Comparison of ENCODE assay signal across 26 cellular contexts in the genomic region with DNA sequence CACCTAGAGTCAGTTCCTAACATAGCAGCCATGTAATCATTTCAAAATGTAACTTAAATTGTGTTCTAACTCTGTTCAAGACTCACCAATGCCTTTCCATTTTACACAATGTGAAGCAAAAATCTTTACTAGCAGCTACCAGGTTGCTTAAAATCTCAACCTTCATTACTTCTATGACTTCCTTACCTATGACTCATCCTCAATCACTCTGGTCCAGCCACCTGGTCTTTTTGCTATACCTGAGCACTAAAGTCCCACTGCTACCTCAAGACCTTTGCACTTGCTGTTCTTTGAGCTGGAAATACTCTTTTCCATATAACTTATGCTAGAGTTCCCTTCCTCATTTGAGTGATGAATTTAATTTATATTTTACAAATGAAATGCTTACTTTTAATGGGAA.
DNase-seq lines count a peak whose midpoint lies in the region; ATAC-seq, FAIRE-seq and TF ChIP-seq lines count a peak whose summit lies in the region.
"Had no signal": no experiment of that assay in that cellular context is flagged by ENCODE, and none has a peak within 500 bp of the region (broad histone marks: within the 10 kb centered on the region; RNA-seq: fewer than 3 reads in every experiment).

No MANE protein-coding gene starts in this region.

- H3K36me3 ChIP-seq in endothelial cell of umbilical vein (ENCODE audit: control insufficient read depth in 2 of 2, extremely low read depth in 1 of 2, insufficient read depth in 2 of 2, low read length in 2 of 2) (no peaks in the 10 kb centered on the region), keratinocyte (ENCODE audit: control insufficient read depth in 2 of 2, extremely low read depth in 1 of 2, insufficient read depth in 2 of 2, low read length in 2 of 2) (no peaks in the 10 kb centered on the region), transverse colon (no peaks in the 10 kb centered on the region)
- H3K36me3 ChIP-seq: BE2C; BLaER1 treated with 17β-estradiol and CSF1 and Interleukin-3, amounts not matched to agents 10 nM and 100 nM; HAP-1 had no signal

- H3K4me1 ChIP-seq in endothelial cell of umbilical vein (ENCODE audit: control insufficient read depth, extremely low read depth, insufficient read depth, low read length) (no peaks in the 10 kb centered on the region), keratinocyte (ENCODE audit: control insufficient read depth, extremely low read depth, insufficient read depth, low read length) (no peaks in the 10 kb centered on the region), transverse colon (no peaks in the 10 kb centered on the region)
- H3K4me1 ChIP-seq: BE2C; BLaER1 treated with 17β-estradiol and CSF1 and Interleukin-3, amounts not matched to agents 10 nM and 100 nM; HAP-1 had no signal

- H3K27ac ChIP-seq in endothelial cell of umbilical vein (ENCODE audit: insufficient read depth, low read depth, low read length) (no peak overlapping the region), keratinocyte (ENCODE audit: control insufficient read depth, insufficient read depth, low read length) (no peak overlapping the region), transverse colon (no peak overlapping the region)
- H3K27ac ChIP-seq: 22Rv1; BLaER1 treated with 17β-estradiol and CSF1 and Interleukin-3, amounts not matched to agents 10 nM and 100 nM had no signal

- H2AFZ ChIP-seq in endothelial cell of umbilical vein (ENCODE audit: low read depth, low read length) (no peak overlapping the region), keratinocyte (ENCODE audit: control insufficient read depth, low read length) (no peak overlapping the region)
- H2AFZ ChIP-seq: GM23338 had no signal

- intact Hi-C loops in endothelial cell of umbilical vein (cut with micrococcal nuclease): no loop called here
- intact Hi-C loops in transverse colon (cut with DNase I; ENCODE audit: low total_unique reads): no loop called here

- in situ Hi-C loops in transverse colon (cut with MboI; ENCODE audit: low pct_ligation_motif_present in 1 of 4, low pct_unique_long_range_greater_than_20kb in 1 of 4, low sequenced_read_pairs in 3 of 4): no loop called here

- H3K4me2 ChIP-seq in endothelial cell of umbilical vein (ENCODE audit: insufficient read depth, low read length) (no peak overlapping the region), keratinocyte (ENCODE audit: control insufficient read depth, extremely low read depth, insufficient read depth, low read depth, low read length) (no peak overlapping the region)
- H3K4me2 ChIP-seq: BLaER1 treated with 17β-estradiol and CSF1 and Interleukin-3, amounts not matched to agents 10 nM and 100 nM; GM23338 had no signal

- no peak for FAIRE-seq in endothelial cell of umbilical vein (lab: Jason Lieb, UNC)
- peak; percentile 65 for FAIRE-seq in keratinocyte (lab: Jason Lieb, UNC)
- FAIRE-seq: A204.1, GM12891, GM18507 had no signal

- CTCF ChIA-PET in endothelial cell of umbilical vein (lab: Charles Lee): no interaction called here

- no peaks in the 10 kb centered on the region for H3K27me3 ChIP-seq in endothelial cell of umbilical vein (ENCODE audit: control insufficient read depth in 2 of 2, insufficient read depth in 2 of 2, low read length in 2 of 2)
- H3K27me3 ChIP-seq in keratinocyte (ENCODE audit: control insufficient read depth, extremely low read depth, insufficient read depth, low read length): no peaks in the 10 kb centered on the region
- no peaks in the 10 kb centered on the region for H3K27me3 ChIP-seq in transverse colon
- H3K27me3 ChIP-seq: BE2C; BLaER1 treated with 17β-estradiol and CSF1 and Interleukin-3, amounts not matched to agents 10 nM and 100 nM had no signal

- no peak overlapping the region for H3K4me3 Mint-ChIP-seq in activated T-cell treated with anti-CD3 and anti-CD28 coated beads, Interleukin-2, amount 50 U/mL, for 72 hours
- H3K4me3 Mint-ChIP-seq: CD14-positive monocyte; CD4-positive, alpha-beta memory T cell; GM23338; HFFc6 had no signal

- no peak overlapping the region for H3K9ac ChIP-seq in endothelial cell of umbilical vein (replicated peaks; ENCODE audit: extremely low read depth, insufficient read depth, low read length)
- H3K9ac ChIP-seq in keratinocyte (ENCODE audit: control insufficient read depth, extremely low read depth, insufficient read depth, low read length): no peak overlapping the region
- H3K9ac ChIP-seq: BLaER1 treated with 17β-estradiol and CSF1 and Interleukin-3, amounts not matched to agents 10 nM and 100 nM had no signal

- no peaks in the 10 kb centered on the region for H3K9me1 ChIP-seq in endothelial cell of umbilical vein (replicated peaks; ENCODE audit: control insufficient read depth, extremely low read depth, insufficient read depth, low read length)
- no peaks in the 10 kb centered on the region for H3K9me1 ChIP-seq in keratinocyte (ENCODE audit: control insufficient read depth, extremely low read depth, insufficient read depth, low read length)

- POLR2A ChIA-PET in endothelial cell of umbilical vein (lab: Charles Lee): no interaction called here

- no peak for ATAC-seq in activated T-cell treated with anti-CD3 and anti-CD28 coated beads, Interleukin-2, amount 50 U/mL, for 72 hours (replicated peaks in 1 of 2)
- ATAC-seq: GM23338 had no signal

- H3K27ac Mint-ChIP-seq in activated T-cell treated with anti-CD3 and anti-CD28 coated beads, Interleukin-2, amount 50 U/mL, for 72 hours: peak overlapping the region; percentile 47
- H3K27ac Mint-ChIP-seq: CD14-positive monocyte; CD4-positive, alpha-beta memory T cell; GM23338; HFFc6 had no signal

- no TSS peak for BruUV-seq in endothelial cell of umbilical vein (replicated peaks; lab: Mats Ljungman, UMichigan)

- peaks cover 10 to 12% of the 10 kb centered on the region in 2 donors for H3K9me3 Mint-ChIP-seq in activated T-cell treated with anti-CD3 and anti-CD28 coated beads, Interleukin-2, amount 50 U/mL, for 72 hours
- H3K9me3 Mint-ChIP-seq: HFFc6 had no signal

- H3K9me3 ChIP-seq in endothelial cell of umbilical vein (replicated peaks; ENCODE audit: control insufficient read depth, insufficient read depth, low read length) (no peaks in the 10 kb centered on the region), keratinocyte (ENCODE audit: control insufficient read depth, low read depth, low read length) (no peaks in the 10 kb centered on the region), transverse colon (peaks cover 0 to 7% of the 10 kb centered on the region in 2 donors)
- H3K9me3 ChIP-seq: BE2C; BLaER1 treated with 17β-estradiol and CSF1 and Interleukin-3, amounts not matched to agents 10 nM and 100 nM had no signal

- dilution Hi-C loops in endothelial cell of umbilical vein (cut with MboI; ENCODE audit: extremely low pct_ligation_motif_present, low sequenced_read_pairs): no loop called here
- dilution Hi-C loops in keratinocyte (cut with MboI; ENCODE audit: extremely low pct_ligation_motif_present, low sequenced_read_pairs): no loop called here

- H3K36me3 Mint-ChIP-seq in activated T-cell treated with anti-CD3 and anti-CD28 coated beads, Interleukin-2, amount 50 U/mL, for 72 hours (ENCODE audit: insufficient read depth in 2 of 2): no peaks in the 10 kb centered on the region
- H3K36me3 Mint-ChIP-seq: CD14-positive monocyte; CD4-positive, alpha-beta memory T cell had no signal

- no peaks in the 10 kb centered on the region for H3K27me3 Mint-ChIP-seq in activated T-cell treated with anti-CD3 and anti-CD28 coated beads, Interleukin-2, amount 50 U/mL, for 72 hours (ENCODE audit: low read depth)

- DNase-seq in activated T-cell treated with anti-CD3 and anti-CD28 coated beads, Interleukin-2, amount 50 U/mL, for 72 hours: no peak
- DNase-seq in activated T-cell treated with anti-CD3 and anti-CD28 coated beads, Interleukin-2, amount 50 U/mL, for 48 hours: no peak
- peak; percentile 13 for DNase-seq in HPDE6-E6E7 (ENCODE audit: extremely low spot score)
- DNase-seq in endothelial cell of umbilical vein (ENCODE audit: low read depth, low spot score): no peak
- no peak for DNase-seq in keratinocyte (ENCODE audit: low read depth, low spot score)
- DNase-seq in transverse colon: no peak
- no peak for DNase-seq in SKM-1 treated with dmso at 0.1 percent for 144 hours (lab: John Stamatoyannopoulos, UW; ENCODE audit: unreplicated experiment)
- DNase-seq in NCI-H774 (lab: John Stamatoyannopoulos, UW): no peak
- DNase-seq: ACHN; AML-193; BE2C; Calu3; CD4-positive, alpha-beta memory T cell; COR-L47; DMS53; DMS79 treated with DMSO at 0.1 percent for 48 hours; GF-D8; HFFc6 had no signal

- H3K4me1 Mint-ChIP-seq in activated T-cell treated with anti-CD3 and anti-CD28 coated beads, Interleukin-2, amount 50 U/mL, for 72 hours (ENCODE audit: low read depth): no peaks in the 10 kb centered on the region
- H3K4me1 Mint-ChIP-seq: CD14-positive monocyte; CD4-positive, alpha-beta memory T cell had no signal

- H3K79me2 ChIP-seq in endothelial cell of umbilical vein (ENCODE audit: control insufficient read depth, insufficient read depth, low read length): no peaks in the 10 kb centered on the region
- H3K79me2 ChIP-seq in keratinocyte (ENCODE audit: control insufficient read depth, insufficient read depth, low read length): no peaks in the 10 kb centered on the region

- TF ChIP-seq EP300 in transverse colon (IDR thresholded peaks at IDR 0.05; ENCODE audit: low read depth): no peak

- TF ChIP-seq CTCF in endothelial cell of umbilical vein (IDR thresholded peaks at IDR 0.05; ENCODE audit: extremely low read depth in 1 of 2, insufficient read depth in 1 of 2, low read depth in 1 of 2, low read length in 2 of 2) (no peak), keratinocyte (optimal IDR thresholded peaks at IDR 0.05 in 1 of 3, IDR thresholded peaks at IDR 0.05 in 1 of 3, conservative IDR thresholded peaks at IDR 0.05 in 1 of 3; ENCODE audit: extremely low read depth in 1 of 3, insufficient read depth in 2 of 3, low read length in 3 of 3) (no peak), transverse colon (IDR thresholded peaks at IDR 0.05) (no peak)

- TF ChIP-seq POLR2A in endothelial cell of umbilical vein (IDR thresholded peaks at IDR 0.05; ENCODE audit: low read depth, low read length) (no peak), transverse colon (IDR thresholded peaks at IDR 0.05) (no peak)

- H3K4me3 ChIP-seq in endothelial cell of umbilical vein (replicated peaks in 1 of 3; ENCODE audit: insufficient read depth in 1 of 3, low read depth in 1 of 3, low read length in 3 of 3) (no peak overlapping the region), keratinocyte (ENCODE audit: control insufficient read depth in 2 of 3, extremely low read depth in 1 of 3, insufficient read depth in 2 of 3, low read depth in 1 of 3, low read length in 3 of 3) (no peak overlapping the region), transverse colon (no peak overlapping the region)
- H3K4me3 ChIP-seq: BLaER1 treated with 17β-estradiol and CSF1 and Interleukin-3, amounts not matched to agents 10 nM and 100 nM; GM23338; HAP-1 had no signal

- no peaks in the 10 kb centered on the region for H4K20me1 ChIP-seq in endothelial cell of umbilical vein (replicated peaks; ENCODE audit: control insufficient read depth, extremely low read depth, insufficient read depth, low read length)
- no peaks in the 10 kb centered on the region for H4K20me1 ChIP-seq in keratinocyte (ENCODE audit: control insufficient read depth, extremely low read depth, insufficient read depth, low read length)
- H4K20me1 ChIP-seq: BLaER1 treated with 17β-estradiol and CSF1 and Interleukin-3, amounts not matched to agents 10 nM and 100 nM had no signal

TF ChIP-seq in endothelial cell of umbilical vein, 7 proteins besides CTCF, POLR2A, EP300 and RAD21 (continues in another document):
- TF ChIP-seq JUN (IDR thresholded peaks at IDR 0.05; ENCODE audit: borderline replicate concordance, insufficient read depth, insufficient read length, low read depth): peak; percentile 24
